Comparison of ENCODE assay signal across 15 cellular contexts in genomic region chr20:1567392-1568165, GRCh38. TPM values are rescaled to one million over a fixed set of nuclear protein-coding genes. Genes with fewer than 3 reads are reported as not detected.
DNase-seq lines count a peak whose midpoint lies in the region; ATAC-seq, FAIRE-seq and TF ChIP-seq lines count a peak whose summit lies in the region.
"Had no signal": no experiment of that assay in that cellular context is flagged by ENCODE, and none has a peak within 500 bp of the region (broad histone marks: within the 10 kb centered on the region; RNA-seq: fewer than 3 reads in every experiment).

No MANE protein-coding gene starts in this region.

- TF ChIP-seq CTCF in A549 (IDR thresholded peaks at IDR 0.05), result no peak
- TF ChIP-seq CTCF in RWPE1 (conservative IDR thresholded peaks at IDR 0.05; ENCODE audit: low read depth), result no peak
- TF ChIP-seq CTCF in foreskin keratinocyte (conservative IDR thresholded peaks at IDR 0.05), result no peak
- no peak for TF ChIP-seq CTCF in type B pancreatic cell (conservative IDR thresholded peaks at IDR 0.05)

- no peaks in the 10 kb centered on the region for H3K36me3 Mint-ChIP-seq in type B pancreatic cell

- no peak for TF ChIP-seq POLR2A in A549 (IDR thresholded peaks at IDR 0.05; ENCODE audit: low read length)

- peaks cover 21% of the 10 kb centered on the region for H3K9me3 ChIP-seq in A549
- H3K9me3 ChIP-seq: vagina had no signal

- 53% methylated on average over 6 of the region's 6 CpGs for WGBS in A549 (ENCODE audit: missing lambda C conversion rate)

- ATAC-seq in A549 (peak in 1 of 2 experiments; percentile 74; a peak in 3 of 6 replicates), foreskin keratinocyte (peak; percentile 67), Right ventricle myocardium inferior (no peak)

- no peak overlapping the region for H3K4me3 Mint-ChIP-seq in type B pancreatic cell
- H3K4me3 Mint-ChIP-seq: activated B cell treated with CpG ODN at 0.5 μM for 24 hours; CD4-positive, CD25-positive, alpha-beta regulatory T cell; immature natural killer cell had no signal

- no peak for FAIRE-seq in A549 (lab: Jason Lieb, UNC)

- no peaks in the 10 kb centered on the region for H3K27me3 ChIP-seq in foreskin keratinocyte
- H3K27me3 ChIP-seq: vagina had no signal

- peaks cover 30% of the 10 kb centered on the region for H3K4me1 ChIP-seq in A549
- H3K4me1 ChIP-seq in foreskin keratinocyte, result peaks cover 30% of the 10 kb centered on the region
- H3K4me1 ChIP-seq: vagina had no signal

- no peak for TF ChIP-seq RAD21 in A549 (conservative IDR thresholded peaks at IDR 0.05 in 1 of 2, IDR thresholded peaks at IDR 0.05 in 1 of 2)

- DNase-seq in A549 (ENCODE audit: low read depth in 1 of 2, low spot score in 1 of 2), result peak in 1 of 2 experiments; percentile 21
- peak; percentile 75 for DNase-seq in HCEC 1CT
- DNase-seq in RWPE1 (ENCODE audit: low spot score), result peak; percentile 89
- peak; percentile 73 to 84 for DNase-seq in foreskin keratinocyte
- DNase-seq in Right ventricle myocardium inferior (ENCODE audit: missing footprints), result no peak
- no peak for DNase-seq in NCI-H524 (lab: John Stamatoyannopoulos, UW)
- no peak for DNase-seq in type B pancreatic cell (ENCODE audit: extremely low spot score, unreplicated experiment)
- no peak for DNase-seq in germinal center (ENCODE audit: low spot score)
- DNase-seq: activated B cell treated with CpG ODN at 0.5 μM for 24 hours; activated gamma-delta T cell treated with Interleukin-2 at 50 U/mL for 16 hours; CD4-positive, CD25-positive, alpha-beta regulatory T cell; immature natural killer cell; NCI-H1048; OCI-M1 had no signal

- no peak for TF ChIP-seq EP300 in A549 (IDR thresholded peaks at IDR 0.05)

- H3K27ac ChIP-seq in A549, result peak overlapping the region; percentile 27 to 71; a peak in 4 of 6 replicates
- H3K27ac ChIP-seq in RWPE1, result peak overlapping the region; percentile 59
- H3K27ac ChIP-seq in foreskin keratinocyte, result no peak overlapping the region
- H3K27ac ChIP-seq: vagina had no signal

- CTCF ChIA-PET in A549 (lab: Yijun Ruan, JAX), result no interaction called here
- CTCF ChIA-PET in RWPE1 (lab: Yijun Ruan, JAX), result interaction anchor here (0.7 kb wide), 1 partner anchor 9 kb away, joined by 3 read pairs; no protein-coding TSS in a partner anchor

- no peaks in the 10 kb centered on the region for H3K9me3 Mint-ChIP-seq in type B pancreatic cell
- H3K9me3 Mint-ChIP-seq: immature natural killer cell had no signal

- no peak overlapping the region for H3K27ac Mint-ChIP-seq in type B pancreatic cell
- H3K27ac Mint-ChIP-seq: activated B cell treated with CpG ODN at 0.5 μM for 24 hours, immature natural killer cell had no signal

- H3K4me3 ChIP-seq in A549, result no peak overlapping the region
- H3K4me3 ChIP-seq: vagina had no signal

- peak overlapping the region; percentile 49 for H3K4me2 ChIP-seq in A549

- POLR2A ChIA-PET in A549 (lab: Yijun Ruan, JAX), result no interaction called here
- POLR2A ChIA-PET in RWPE1 (lab: Yijun Ruan, JAX; ENCODE audit: low non-redundant PET), result no interaction called here

- no peaks in the 10 kb centered on the region for H3K4me1 Mint-ChIP-seq in type B pancreatic cell (ENCODE audit: unreplicated experiment)
- H3K4me1 Mint-ChIP-seq: immature natural killer cell had no signal

- intact Hi-C loops in Right ventricle myocardium inferior (cut with DNase I), result no loop called here

- peaks cover 14% of the 10 kb centered on the region for H3K27me3 Mint-ChIP-seq in type B pancreatic cell
- H3K27me3 Mint-ChIP-seq: CD4-positive, CD25-positive, alpha-beta regulatory T cell had no signal

TF ChIP-seq in A549, 52 proteins besides CTCF, POLR2A, EP300 and RAD21:
- no peak for TF ChIP-seq CHD4 (IDR thresholded peaks at IDR 0.05; ENCODE audit: borderline replicate concordance)
- no peak for TF ChIP-seq FOSL2 (IDR thresholded peaks at IDR 0.05)
- no peak for TF ChIP-seq FOSL2 (CRISPR knock-in tag; IDR thresholded peaks at IDR 0.05)
- TF ChIP-seq SMC3 (IDR thresholded peaks at IDR 0.05), result no peak
- TF ChIP-seq EHF (CRISPR knock-in tag; IDR thresholded peaks at IDR 0.05), result no peak
- no peak for TF ChIP-seq HOXA7 (CRISPR knock-in tag; IDR thresholded peaks at IDR 0.05)
- TF ChIP-seq MAX (IDR thresholded peaks at IDR 0.05), result no peak

RNA-seq across cellular contexts. Expression of gene SIRPD, which starts 10.1 kb away (rescaled TPM):
- polyA plus RNA-seq in A549 (2011; rRNA removed) (not detected in 2 replicates), A549 (2017; fragmentation: RNase III; extraction: RNeasy Plus Mini Kit Qiagen cat#74134 plus additional on column Dnase treatment) (not detected in 3 replicates), foreskin keratinocyte (not detected in 2 replicates)
- not detected in 2 replicates for polyA plus RNA-seq in A549 (2012; cell fraction: cytosol; rRNA removed)
- not detected in 2 replicates for polyA plus RNA-seq in A549 (2012; cell fraction: nucleus; rRNA removed)
- not detected in 2 replicates for polyA minus RNA-seq in A549 (2011; rRNA and poly(A)+ RNA removed)
- total RNA-seq in foreskin keratinocyte (not detected in 2 replicates), Right ventricle myocardium inferior (not detected), type B pancreatic cell (ENCODE audit: low replicate concordance) (not detected in 2 replicates)
- total RNA-seq: activated B cell treated with CpG ODN at 0.5 μM for 24 hours; CD4-positive, CD25-positive, alpha-beta regulatory T cell; vagina had no signal

RNA-seq across cellular contexts. Expression of gene SIRPB1, which starts 52.2 kb away (rescaled TPM):
- polyA plus RNA-seq in A549 (2011; rRNA removed), result 0.10 and 0.49 TPM in 2 replicates
- polyA plus RNA-seq in A549 (2012; cell fraction: cytosol; rRNA removed), result 0.58 and 0.76 TPM in 2 replicates
- 0.55 and 0.56 TPM in 2 replicates for polyA plus RNA-seq in A549 (2012; cell fraction: nucleus; rRNA removed)
- 0.35 to 0.56 TPM (median 0.45 TPM) in 3 replicates for polyA plus RNA-seq in A549 (2017; fragmentation: RNase III; extraction: RNeasy Plus Mini Kit Qiagen cat#74134 plus additional on column Dnase treatment)
- polyA minus RNA-seq in A549 (2011; rRNA and poly(A)+ RNA removed), result 0.34 and 2.9 TPM in 2 replicates
- 0.99 and 1.1 TPM in 2 replicates for total RNA-seq in foreskin keratinocyte
- polyA plus RNA-seq in foreskin keratinocyte, result 0.32 and 0.35 TPM in 2 replicates
- total RNA-seq in Right ventricle myocardium inferior, result 0.68 TPM
- 0.95 and 1.0 TPM in 2 replicates for total RNA-seq in type B pancreatic cell (ENCODE audit: low replicate concordance)

Comparison
In these comparisons a context has a peak if more than half of its experiments do, and no peak if none do; other contexts are left out.
1. DNase-seq: peak in HCEC 1CT (single experiment), RWPE1 (single experiment) and foreskin keratinocyte (2 of 2); none in Right ventricle myocardium inferior (single experiment), NCI-H524 (0 of 2), type B pancreatic cell (single experiment) and germinal center (single experiment).